8 cellular contexts compared by ENCODE assay signal in genomic region chr9:128321879-128322341, GRCh38. TPM values are rescaled to one million over a fixed set of nuclear protein-coding genes. Genes with fewer than 3 reads are reported as not detected.
DNase-seq lines count a peak whose midpoint lies in the region; ATAC-seq and TF ChIP-seq lines count a peak whose summit lies in the region.

No MANE protein-coding gene starts in this region.

- TF ChIP-seq CTCF in type B pancreatic cell (conservative IDR thresholded peaks at IDR 0.05), result no peak

- H3K4me1 Mint-ChIP-seq in activated naive CD8-positive, alpha-beta T cell (ENCODE audit: low read depth), result peaks cover 12% of the 10 kb centered on the region
- peaks cover 4% of the 10 kb centered on the region for H3K4me1 Mint-ChIP-seq in type B pancreatic cell (ENCODE audit: unreplicated experiment)

- H3K9me3 Mint-ChIP-seq in activated naive CD8-positive, alpha-beta T cell (ENCODE audit: low read depth), result no peaks in the 10 kb centered on the region
- H3K9me3 Mint-ChIP-seq in type B pancreatic cell, result no peaks in the 10 kb centered on the region

- H3K27ac Mint-ChIP-seq in activated naive CD8-positive, alpha-beta T cell, result peak overlapping the region; percentile 98
- H3K27ac Mint-ChIP-seq in type B pancreatic cell, result peak overlapping the region; percentile 98

- no peaks in the 10 kb centered on the region for H3K27me3 Mint-ChIP-seq in activated naive CD8-positive, alpha-beta T cell
- peaks cover 2% of the 10 kb centered on the region for H3K27me3 Mint-ChIP-seq in type B pancreatic cell

- ATAC-seq in GM18873 (IDR thresholded peaks at IDR 0.05; ENCODE audit: low FRiP score, unreplicated experiment), result peak; percentile 10
- peak; percentile 22 for ATAC-seq in HG02885 (IDR thresholded peaks at IDR 0.05; ENCODE audit: poor library complexity, unreplicated experiment)
- peak; percentile 21 for ATAC-seq in left lobe of liver

- no peak for DNase-seq in left lobe of liver (ENCODE audit: low spot score)
- DNase-seq in type B pancreatic cell (ENCODE audit: extremely low spot score, unreplicated experiment), result no peak
- DNase-seq in effector CD8-positive, alpha-beta T cell (lab: John Stamatoyannopoulos, UW), result no peak
- DNase-seq in stimulated activated CD4-positive, alpha-beta T cell treated with anti-CD3 and anti-CD28 coated beads, Interleukin-15, amount 100 ng/mL, for 24 hours, result no peak
- DNase-seq in NOMO-1 treated with dmso at 0.1 percent for 144 hours (lab: John Stamatoyannopoulos, UW; ENCODE audit: unreplicated experiment), result no peak

- H3K4me3 Mint-ChIP-seq in activated naive CD8-positive, alpha-beta T cell, result peak overlapping the region; percentile 97
- H3K4me3 Mint-ChIP-seq in type B pancreatic cell, result peak overlapping the region; percentile 97

- no peaks in the 10 kb centered on the region for H3K36me3 Mint-ChIP-seq in activated naive CD8-positive, alpha-beta T cell
- H3K36me3 Mint-ChIP-seq in type B pancreatic cell, result peaks cover 8% of the 10 kb centered on the region

RNA-seq across cellular contexts. Expression of gene TRUB2, which starts 0.3 kb away (rescaled TPM):
- 28.7 TPM for total RNA-seq in left lobe of liver
- total RNA-seq in type B pancreatic cell (ENCODE audit: low replicate concordance), result 32.9 and 40.4 TPM in 2 replicates

RNA-seq across cellular contexts. Expression of gene COQ4, which starts 0.7 kb away (rescaled TPM):
- total RNA-seq in left lobe of liver (34.2 TPM), type B pancreatic cell (ENCODE audit: low replicate concordance) (58.5 and 60.5 TPM in 2 replicates)

RNA-seq across cellular contexts. Expression of gene SLC27A4, which starts 18.4 kb away (rescaled TPM):
- total RNA-seq in left lobe of liver (30.3 TPM), type B pancreatic cell (ENCODE audit: low replicate concordance) (42.2 and 47.2 TPM in 2 replicates)

RNA-seq across cellular contexts. Expression of gene SWI5, which starts 45.8 kb away (rescaled TPM):
- total RNA-seq in left lobe of liver (17.8 TPM), type B pancreatic cell (ENCODE audit: low replicate concordance) (23.0 and 25.1 TPM in 2 replicates)

RNA-seq across cellular contexts. Expression of gene GOLGA2, which starts 46.1 kb away (rescaled TPM):
- total RNA-seq in left lobe of liver, result 34.8 TPM
- 91.5 and 124 TPM in 2 replicates for total RNA-seq in type B pancreatic cell (ENCODE audit: low replicate concordance)
